8 cellular contexts compared by ENCODE assay signal in the genomic region with DNA sequence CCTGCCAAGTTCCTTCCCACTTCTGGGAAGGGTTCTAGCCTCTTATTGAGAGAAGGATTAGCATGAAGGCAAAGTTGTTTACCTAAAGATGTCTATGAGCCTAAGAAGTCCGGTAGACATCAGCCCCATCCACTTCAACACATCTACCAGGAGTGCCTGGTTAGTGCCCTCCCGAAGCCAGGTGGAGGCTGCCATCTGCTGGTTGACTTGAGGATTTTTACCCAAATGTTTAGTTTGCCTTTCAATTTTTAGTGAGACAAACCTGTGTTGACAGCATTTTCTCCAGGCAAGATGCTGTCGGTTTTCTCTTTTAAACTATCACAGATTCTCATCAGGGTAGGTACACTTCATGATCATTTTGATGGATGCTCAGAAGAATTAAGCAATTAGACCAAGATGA.
A peak's percentile ranks its signal among the peaks of the same experiment; 100 is the strongest.
DNase-seq lines count a peak whose midpoint lies in the region; ATAC-seq and TF ChIP-seq lines count a peak whose summit lies in the region.

No MANE protein-coding gene starts in this region.

- peaks cover 2% of the 10 kb centered on the region for H3K27me3 Mint-ChIP-seq in activated naive CD8-positive, alpha-beta T cell treated with anti-CD3 and anti-CD28 coated beads, Interleukin-2, amount 10 ng/mL, durations not matched to agents 7 days and 5 days

- H3K9me3 ChIP-seq in psoas muscle (no peaks in the 10 kb centered on the region), vagina (no peaks in the 10 kb centered on the region)

- TF ChIP-seq POLR2A in vagina (IDR thresholded peaks at IDR 0.05) = no peak

- H3K27me3 ChIP-seq in psoas muscle (ENCODE audit: insufficient read depth in 3 of 3, low read length in 2 of 3) = peaks cover 0 to 5% (median 0%) of the 10 kb centered on the region in 3 donors
- H3K27me3 ChIP-seq in vagina = no peaks in the 10 kb centered on the region

- peak; percentile 42 for DNase-seq in CMK (ENCODE audit: low read depth)
- DNase-seq in NCI-H1105 treated with DMSO at 0.1 percent for 48 hours (lab: John Stamatoyannopoulos, UW) = peak; percentile 82
- DNase-seq in SW480 (ENCODE audit: low spot score) = peak; percentile 67
- peak; percentile 76 for DNase-seq in activated naive CD8-positive, alpha-beta T cell treated with anti-CD3 and anti-CD28 coated beads, Interleukin-2, amount 10 ng/mL, durations not matched to agents 7 days and 5 days
- peak; percentile 84 for DNase-seq in cardiac septum (ENCODE audit: low spot score)
- peak; percentile 56 to 77 for DNase-seq in psoas muscle
- no peak for DNase-seq in vagina (ENCODE audit: extremely low spot score in 2 of 2)

- H3K4me3 ChIP-seq in psoas muscle (no peak overlapping the region), vagina (no peak overlapping the region)

- peak overlapping the region; percentile 73 for H3K27ac Mint-ChIP-seq in activated naive CD8-positive, alpha-beta T cell treated with anti-CD3 and anti-CD28 coated beads, Interleukin-2, amount 10 ng/mL, durations not matched to agents 7 days and 5 days

- H3K4me3 Mint-ChIP-seq in activated naive CD8-positive, alpha-beta T cell treated with anti-CD3 and anti-CD28 coated beads, Interleukin-2, amount 10 ng/mL, durations not matched to agents 7 days and 5 days = peak overlapping the region; percentile 26

- H3K4me1 ChIP-seq in psoas muscle (no peaks in the 10 kb centered on the region), vagina (no peaks in the 10 kb centered on the region)

- POLR2A ChIA-PET in activated naive CD8-positive, alpha-beta T cell treated with anti-CD3 and anti-CD28 coated beads, Interleukin-2, amount 10 ng/mL, durations not matched to agents 7 days and 5 days (lab: Charles Lee) = interaction anchor here (1.4 to 7.0 kb wide), 3 partner anchors 85 to 333 kb away, joined by 3 to 45 read pairs (median 10); partner anchors contain the start of genes TEX48 and TNFSF8

- H3K27ac ChIP-seq in psoas muscle (no peak overlapping the region), vagina (no peak overlapping the region)

- intact Hi-C loops in cardiac septum (cut with DNase I) = loop anchor here (5.0 kb wide), 2 partner anchors 277 to 332 kb away; partner anchors contain the start of gene TEX48
- intact Hi-C loops in psoas muscle (cut with DNase I) = loop anchor here (2.0 to 10.0 kb wide), 9 partner anchors 102 to 607 kb away; partner anchors contain the start of gene TEX48 (in 2 of the 2)
- intact Hi-C loops in vagina (cut with DNase I) = loop anchor here (2.0 to 10.0 kb wide), 3 partner anchors 79 to 599 kb away; partner anchors contain the start of gene TNFSF8

- peaks cover 11% of the 10 kb centered on the region for H3K36me3 Mint-ChIP-seq in activated naive CD8-positive, alpha-beta T cell treated with anti-CD3 and anti-CD28 coated beads, Interleukin-2, amount 10 ng/mL, durations not matched to agents 7 days and 5 days

- TF ChIP-seq CTCF in psoas muscle (IDR thresholded peaks at IDR 0.05) (peak; percentile 78), vagina (IDR thresholded peaks at IDR 0.05) (peak; percentile 65 to 89 (median 85))

- H3K36me3 ChIP-seq in psoas muscle (ENCODE audit: insufficient read depth in 1 of 2, low read depth in 1 of 2) (no peaks in the 10 kb centered on the region), vagina (no peaks in the 10 kb centered on the region)

- ATAC-seq in GM21786 (IDR thresholded peaks at IDR 0.05; ENCODE audit: unreplicated experiment) = peak; percentile 56
- peak; percentile 90 for ATAC-seq in activated naive CD8-positive, alpha-beta T cell treated with anti-CD3 and anti-CD28 coated beads, Interleukin-2, amount 10 ng/mL, durations not matched to agents 7 days and 5 days (ENCODE audit: low read depth)
- ATAC-seq in psoas muscle = peak; percentile 61 to 74 (median 70)

- H3K9me3 Mint-ChIP-seq in activated naive CD8-positive, alpha-beta T cell treated with anti-CD3 and anti-CD28 coated beads, Interleukin-2, amount 10 ng/mL, durations not matched to agents 7 days and 5 days = no peaks in the 10 kb centered on the region

- peaks cover 49% of the 10 kb centered on the region for H3K4me1 Mint-ChIP-seq in activated naive CD8-positive, alpha-beta T cell treated with anti-CD3 and anti-CD28 coated beads, Interleukin-2, amount 10 ng/mL, durations not matched to agents 7 days and 5 days

- WGBS in psoas muscle, 3 donors = 1 to 2% (median 2%) methylated on average over 3 of the region's 3 CpGs

Comparison
In these comparisons a context has a peak if more than half of its experiments do, and no peak if none do; other contexts are left out.
1. DNase-seq: peak in CMK (single experiment), NCI-H1105 treated with DMSO at 0.1 percent for 48 hours (single experiment), SW480 (single experiment), activated naive CD8-positive, alpha-beta T cell treated with anti-CD3 and anti-CD28 coated beads, Interleukin-2, amount 10 ng/mL, durations not matched to agents 7 days and 5 days (single experiment), cardiac septum (single experiment) and psoas muscle (2 of 2); none in vagina (0 of 2).
2. Peak in every context shown above with its lines, with median percentiles within 50 percentile points of each other: ATAC-seq.